ENCODE assay signal across 1 cellular context in genomic region chr15:60838206-60838605, GRCh38.
A peak's percentile ranks its signal among the peaks of the same experiment; 100 is the strongest.
TF ChIP-seq lines count a peak whose summit lies in the region.

No MANE protein-coding gene starts in this region.

TF ChIP-seq in GM12878, 131 proteins besides CTCF, POLR2A, EP300 and RAD21 (continued from another document):
- TF ChIP-seq NKRF (conservative IDR thresholded peaks at IDR 0.05) (no peak), SREBF1 (IDR thresholded peaks at IDR 0.05; ENCODE audit: low read length) (no peak), MTA3 (IDR thresholded peaks at IDR 0.05; ENCODE audit: borderline replicate concordance, low read length) (no peak; the same call in 1 of the 2 replicates), NFIC (IDR thresholded peaks at IDR 0.05; ENCODE audit: low read depth, low read length) (peak; percentile 51; the same call in 1 of the 2 replicates), CHD1 (IDR thresholded peaks at IDR 0.05; ENCODE audit: low read depth, low read length) (no peak), IRF5 (IDR thresholded peaks at IDR 0.05; ENCODE audit: borderline replicate concordance) (no peak), CHD4 (IDR thresholded peaks at IDR 0.05) (no peak), HCFC1 (IDR thresholded peaks at IDR 0.05; ENCODE audit: low read length) (no peak), RBBP5 (conservative IDR thresholded peaks at IDR 0.05) (no peak), BMI1 (IDR thresholded peaks at IDR 0.05; ENCODE audit: borderline replicate concordance) (no peak), DPF2 (IDR thresholded peaks at IDR 0.05) (0 out of 2 replicates have a peak, but pooled peaks have one; percentile 23), ZNF274 (IDR thresholded peaks at IDR 0.05; ENCODE audit: insufficient read depth, insufficient read length) (no peak), IKZF1 (conservative IDR thresholded peaks at IDR 0.05) (peak; percentile 55), EED (IDR thresholded peaks at IDR 0.05; ENCODE audit: low read depth) (peak; percentile 89), CBX3 (IDR thresholded peaks at IDR 0.05; ENCODE audit: borderline replicate concordance, low read depth) (no peak), RB1 (IDR thresholded peaks at IDR 0.05; ENCODE audit: borderline replicate concordance) (no peak), JUNB (IDR thresholded peaks at IDR 0.05) (peak; percentile 21; the same call in 1 of the 2 replicates), CBX5 (IDR thresholded peaks at IDR 0.05; ENCODE audit: low read depth) (no peak), NR2F1 (conservative IDR thresholded peaks at IDR 0.05) (peak; percentile 72; the same call in 1 of the 2 replicates), RUNX3 (IDR thresholded peaks at IDR 0.05; ENCODE audit: low read length) (peak; percentile 75; the same call in 1 of the 2 replicates), CREM (IDR thresholded peaks at IDR 0.05; ENCODE audit: low read depth) (peak; percentile 31; the same call in 1 of the 2 replicates), HDGF (IDR thresholded peaks at IDR 0.05) (no peak), BCL11A (IDR thresholded peaks at IDR 0.05; ENCODE audit: low read depth, low read length) (peak; percentile 16; the same call in 1 of the 2 replicates), USF1 (IDR thresholded peaks at IDR 0.05; ENCODE audit: borderline replicate concordance, extremely low read length, insufficient read depth, low read depth, low read length) (no peak), TCF3 (IDR thresholded peaks at IDR 0.05; ENCODE audit: borderline replicate concordance, insufficient read depth, low read depth, low read length) (0 out of 2 replicates have a peak, but pooled peaks have one; percentile 17), PAX5 (IDR thresholded peaks at IDR 0.05; ENCODE audit: borderline replicate concordance, low read depth, low read length) (no peak), ETV6 (conservative IDR thresholded peaks at IDR 0.05 in 1 of 2, IDR thresholded peaks at IDR 0.05 in 1 of 2; ENCODE audit: borderline replicate concordance in 1 of 2, low read depth in 1 of 2) (0 out of 4 replicates have a peak, but pooled peaks of 1 of the 2 experiments have one; percentile 23), SMC3 (IDR thresholded peaks at IDR 0.05; ENCODE audit: borderline replicate concordance, low read length) (no peak), BCL3 (IDR thresholded peaks at IDR 0.05; ENCODE audit: borderline replicate concordance, insufficient read depth, low read depth, low read length, poor library complexity, severe bottlenecking) (no peak), CHD2 (IDR thresholded peaks at IDR 0.05; ENCODE audit: borderline replicate concordance, low read depth, low read length) (no peak), SKIL (IDR thresholded peaks at IDR 0.05; ENCODE audit: low read depth, poor library complexity, severe bottlenecking) (peak; percentile 58), BRCA1 (IDR thresholded peaks at IDR 0.05; ENCODE audit: low read depth, low read length) (no peak), ZNF384 (IDR thresholded peaks at IDR 0.05; ENCODE audit: borderline replicate concordance, low read depth, low read length) (no peak), ZNF217 (IDR thresholded peaks at IDR 0.05) (no peak)
- TF ChIP-seq, protein P1, sequence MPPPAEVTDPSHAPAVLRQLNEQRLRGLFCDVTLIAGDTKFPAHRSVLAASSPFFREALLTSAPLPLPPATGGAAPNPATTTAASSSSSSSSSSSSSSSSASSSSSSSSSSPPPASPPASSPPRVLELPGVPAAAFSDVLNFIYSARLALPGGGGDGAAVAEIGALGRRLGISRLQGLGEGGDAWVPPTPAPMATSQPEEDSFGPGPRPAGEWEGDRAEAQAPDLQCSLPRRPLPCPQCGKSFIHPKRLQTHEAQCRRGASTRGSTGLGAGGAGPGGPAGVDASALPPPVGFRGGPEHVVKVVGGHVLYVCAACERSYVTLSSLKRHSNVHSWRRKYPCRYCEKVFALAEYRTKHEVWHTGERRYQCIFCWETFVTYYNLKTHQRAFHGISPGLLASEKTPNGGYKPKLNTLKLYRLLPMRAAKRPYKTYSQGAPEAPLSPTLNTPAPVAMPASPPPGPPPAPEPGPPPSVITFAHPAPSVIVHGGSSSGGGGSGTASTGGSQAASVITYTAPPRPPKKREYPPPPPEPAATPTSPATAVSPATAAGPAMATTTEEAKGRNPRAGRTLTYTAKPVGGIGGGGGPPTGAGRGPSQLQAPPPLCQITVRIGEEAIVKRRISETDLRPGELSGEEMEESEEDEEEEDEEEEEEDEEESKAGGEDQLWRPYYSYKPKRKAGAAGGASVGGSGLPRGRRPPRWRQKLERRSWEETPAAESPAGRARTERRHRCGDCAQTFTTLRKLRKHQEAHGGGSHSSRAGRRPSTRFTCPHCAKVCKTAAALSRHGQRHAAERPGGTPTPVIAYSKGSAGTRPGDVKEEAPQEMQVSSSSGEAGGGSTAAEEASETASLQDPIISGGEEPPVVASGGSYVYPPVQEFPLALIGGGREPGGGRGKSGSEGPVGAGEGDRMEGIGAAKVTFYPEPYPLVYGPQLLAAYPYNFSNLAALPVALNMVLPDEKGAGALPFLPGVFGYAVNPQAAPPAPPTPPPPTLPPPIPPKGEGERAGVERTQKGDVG (CRISPR knock-in tag; IDR thresholded peaks at IDR 0.05), result no peak
- TF ChIP-seq, protein P2, sequence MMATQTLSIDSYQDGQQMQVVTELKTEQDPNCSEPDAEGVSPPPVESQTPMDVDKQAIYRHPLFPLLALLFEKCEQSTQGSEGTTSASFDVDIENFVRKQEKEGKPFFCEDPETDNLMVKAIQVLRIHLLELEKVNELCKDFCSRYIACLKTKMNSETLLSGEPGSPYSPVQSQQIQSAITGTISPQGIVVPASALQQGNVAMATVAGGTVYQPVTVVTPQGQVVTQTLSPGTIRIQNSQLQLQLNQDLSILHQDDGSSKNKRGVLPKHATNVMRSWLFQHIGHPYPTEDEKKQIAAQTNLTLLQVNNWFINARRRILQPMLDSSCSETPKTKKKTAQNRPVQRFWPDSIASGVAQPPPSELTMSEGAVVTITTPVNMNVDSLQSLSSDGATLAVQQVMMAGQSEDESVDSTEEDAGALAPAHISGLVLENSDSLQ (IDR thresholded peaks at IDR 0.05), result 0 out of 2 replicates have a peak, but pooled peaks have one; percentile 6
- TF ChIP-seq, protein P3, sequence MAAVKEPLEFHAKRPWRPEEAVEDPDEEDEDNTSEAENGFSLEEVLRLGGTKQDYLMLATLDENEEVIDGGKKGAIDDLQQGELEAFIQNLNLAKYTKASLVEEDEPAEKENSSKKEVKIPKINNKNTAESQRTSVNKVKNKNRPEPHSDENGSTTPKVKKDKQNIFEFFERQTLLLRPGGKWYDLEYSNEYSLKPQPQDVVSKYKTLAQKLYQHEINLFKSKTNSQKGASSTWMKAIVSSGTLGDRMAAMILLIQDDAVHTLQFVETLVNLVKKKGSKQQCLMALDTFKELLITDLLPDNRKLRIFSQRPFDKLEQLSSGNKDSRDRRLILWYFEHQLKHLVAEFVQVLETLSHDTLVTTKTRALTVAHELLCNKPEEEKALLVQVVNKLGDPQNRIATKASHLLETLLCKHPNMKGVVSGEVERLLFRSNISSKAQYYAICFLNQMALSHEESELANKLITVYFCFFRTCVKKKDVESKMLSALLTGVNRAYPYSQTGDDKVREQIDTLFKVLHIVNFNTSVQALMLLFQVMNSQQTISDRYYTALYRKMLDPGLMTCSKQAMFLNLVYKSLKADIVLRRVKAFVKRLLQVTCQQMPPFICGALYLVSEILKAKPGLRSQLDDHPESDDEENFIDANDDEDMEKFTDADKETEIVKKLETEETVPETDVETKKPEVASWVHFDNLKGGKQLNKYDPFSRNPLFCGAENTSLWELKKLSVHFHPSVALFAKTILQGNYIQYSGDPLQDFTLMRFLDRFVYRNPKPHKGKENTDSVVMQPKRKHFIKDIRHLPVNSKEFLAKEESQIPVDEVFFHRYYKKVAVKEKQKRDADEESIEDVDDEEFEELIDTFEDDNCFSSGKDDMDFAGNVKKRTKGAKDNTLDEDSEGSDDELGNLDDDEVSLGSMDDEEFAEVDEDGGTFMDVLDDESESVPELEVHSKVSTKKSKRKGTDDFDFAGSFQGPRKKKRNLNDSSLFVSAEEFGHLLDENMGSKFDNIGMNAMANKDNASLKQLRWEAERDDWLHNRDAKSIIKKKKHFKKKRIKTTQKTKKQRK (IDR thresholded peaks at IDR 0.05; ENCODE audit: low read depth, low read length), result no peak
- TF ChIP-seq, protein P4, sequence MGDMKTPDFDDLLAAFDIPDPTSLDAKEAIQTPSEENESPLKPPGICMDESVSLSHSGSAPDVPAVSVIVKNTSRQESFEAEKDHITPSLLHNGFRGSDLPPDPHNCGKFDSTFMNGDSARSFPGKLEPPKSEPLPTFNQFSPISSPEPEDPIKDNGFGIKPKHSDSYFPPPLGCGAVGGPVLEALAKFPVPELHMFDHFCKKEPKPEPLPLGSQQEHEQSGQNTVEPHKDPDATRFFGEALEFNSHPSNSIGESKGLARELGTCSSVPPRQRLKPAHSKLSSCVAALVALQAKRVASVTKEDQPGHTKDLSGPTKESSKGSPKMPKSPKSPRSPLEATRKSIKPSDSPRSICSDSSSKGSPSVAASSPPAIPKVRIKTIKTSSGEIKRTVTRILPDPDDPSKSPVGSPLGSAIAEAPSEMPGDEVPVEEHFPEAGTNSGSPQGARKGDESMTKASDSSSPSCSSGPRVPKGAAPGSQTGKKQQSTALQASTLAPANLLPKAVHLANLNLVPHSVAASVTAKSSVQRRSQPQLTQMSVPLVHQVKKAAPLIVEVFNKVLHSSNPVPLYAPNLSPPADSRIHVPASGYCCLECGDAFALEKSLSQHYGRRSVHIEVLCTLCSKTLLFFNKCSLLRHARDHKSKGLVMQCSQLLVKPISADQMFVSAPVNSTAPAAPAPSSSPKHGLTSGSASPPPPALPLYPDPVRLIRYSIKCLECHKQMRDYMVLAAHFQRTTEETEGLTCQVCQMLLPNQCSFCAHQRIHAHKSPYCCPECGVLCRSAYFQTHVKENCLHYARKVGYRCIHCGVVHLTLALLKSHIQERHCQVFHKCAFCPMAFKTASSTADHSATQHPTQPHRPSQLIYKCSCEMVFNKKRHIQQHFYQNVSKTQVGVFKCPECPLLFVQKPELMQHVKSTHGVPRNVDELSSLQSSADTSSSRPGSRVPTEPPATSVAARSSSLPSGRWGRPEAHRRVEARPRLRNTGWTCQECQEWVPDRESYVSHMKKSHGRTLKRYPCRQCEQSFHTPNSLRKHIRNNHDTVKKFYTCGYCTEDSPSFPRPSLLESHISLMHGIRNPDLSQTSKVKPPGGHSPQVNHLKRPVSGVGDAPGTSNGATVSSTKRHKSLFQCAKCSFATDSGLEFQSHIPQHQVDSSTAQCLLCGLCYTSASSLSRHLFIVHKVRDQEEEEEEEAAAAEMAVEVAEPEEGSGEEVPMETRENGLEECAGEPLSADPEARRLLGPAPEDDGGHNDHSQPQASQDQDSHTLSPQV (IDR thresholded peaks at IDR 0.05), result no peak
